17 cellular contexts compared by ENCODE assay signal in the genomic region with DNA sequence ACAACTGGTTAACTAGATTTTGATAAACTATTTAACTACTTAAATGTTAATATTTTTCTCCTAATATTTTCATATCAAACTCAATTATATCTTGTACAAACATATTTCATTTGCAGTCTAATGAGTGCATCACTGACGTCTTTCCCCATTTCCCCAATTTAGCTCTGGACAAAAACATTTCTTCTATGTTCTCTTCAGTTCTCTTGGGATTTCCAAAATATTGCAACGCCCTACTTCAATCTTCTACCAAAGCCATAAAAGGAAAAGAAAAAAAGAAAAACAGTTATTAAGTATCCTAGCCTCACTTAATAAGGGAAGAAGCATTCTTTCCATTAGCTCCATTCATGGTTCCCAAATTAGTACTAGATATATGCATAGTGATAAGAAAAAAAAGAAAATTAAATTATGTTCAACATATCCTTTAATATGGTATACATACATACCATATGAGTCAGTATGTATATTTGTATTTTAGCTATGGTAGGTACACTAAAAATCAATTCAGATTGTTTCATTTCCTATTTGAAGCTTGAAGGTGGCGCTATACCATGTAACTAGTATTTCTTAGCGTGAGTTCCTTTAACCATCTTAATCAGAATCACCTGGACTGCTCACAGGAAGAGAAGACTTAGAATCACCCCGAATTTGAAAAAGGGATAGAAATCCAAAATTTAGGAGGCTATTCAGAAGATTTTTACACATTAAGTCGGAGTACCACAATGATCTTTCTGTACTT. TPM values are rescaled to one million over a fixed set of nuclear protein-coding genes. Genes with fewer than 3 reads are reported as not detected.
DNase-seq lines count a peak whose midpoint lies in the region; ATAC-seq, FAIRE-seq and TF ChIP-seq lines count a peak whose summit lies in the region.
"Had no signal": no experiment of that assay in that cellular context is flagged by ENCODE, and none has a peak within 500 bp of the region (broad histone marks: within the 10 kb centered on the region; RNA-seq: fewer than 3 reads in every experiment).

No MANE protein-coding gene starts in this region.

- no peak overlapping the region for H3K4me2 ChIP-seq in A549
- no peak overlapping the region for H3K4me2 ChIP-seq in GM23338
- H3K4me2 ChIP-seq: KMS-11 had no signal

- no peaks in the 10 kb centered on the region for H3K9me3 Mint-ChIP-seq in GM23338
- no peaks in the 10 kb centered on the region for H3K9me3 Mint-ChIP-seq in naive thymus-derived CD8-positive, alpha-beta T cell

- no peak for ATAC-seq in A549
- ATAC-seq in GM23338, result no peak
- no peak for ATAC-seq in naive thymus-derived CD8-positive, alpha-beta T cell
- ATAC-seq in GM21576 (IDR thresholded peaks at IDR 0.05; ENCODE audit: unreplicated experiment), result no peak

- H3K27me3 Mint-ChIP-seq in GM23338 (ENCODE audit: insufficient read depth, low read depth, poor library complexity), result no peaks in the 10 kb centered on the region
- H3K27me3 Mint-ChIP-seq in naive thymus-derived CD8-positive, alpha-beta T cell, result no peaks in the 10 kb centered on the region

- no peak overlapping the region for H3K27ac Mint-ChIP-seq in GM23338
- peak overlapping the region in 6 of 10 donors; percentile 11 to 76 (median 27) for H3K27ac Mint-ChIP-seq in naive thymus-derived CD8-positive, alpha-beta T cell

- POLR2A ChIA-PET in A549 (lab: Yijun Ruan, JAX), result interaction anchor here (1.3 kb wide), 1 partner anchor 9 kb away, joined by 4 read pairs; no protein-coding TSS in a partner anchor
- POLR2A ChIA-PET in naive thymus-derived CD8-positive, alpha-beta T cell (lab: Charles Lee), result interaction anchor here (0.5 to 3.3 kb wide), 3 partner anchors 10 to 46 kb away, joined by 6 to 16 read pairs (median 9); partner anchors contain the start of genes CLN5 and FBXL3

- H3K4me1 ChIP-seq in A549 (no peaks in the 10 kb centered on the region), GM23338 (ENCODE audit: insufficient read depth) (no peaks in the 10 kb centered on the region)

- H3K36me3 ChIP-seq in GM23338 (ENCODE audit: insufficient read depth), result peaks cover 29% of the 10 kb centered on the region

- peaks cover 6% of the 10 kb centered on the region for H4K20me1 ChIP-seq in GM23338 (replicated peaks; ENCODE audit: insufficient read depth)

- H3K4me1 Mint-ChIP-seq in GM23338, result no peaks in the 10 kb centered on the region
- H3K4me1 Mint-ChIP-seq in naive thymus-derived CD8-positive, alpha-beta T cell, result peaks cover 23 to 72% (median 69%) of the 10 kb centered on the region in 4 donors

- no peaks in the 10 kb centered on the region for H3K9me2 ChIP-seq in GM23338 (ENCODE audit: insufficient read depth)

- TF ChIP-seq CTCF in A549 (IDR thresholded peaks at IDR 0.05) (peak; percentile 13; the same call in 1 of the 3 replicates), GM23338 (conservative IDR thresholded peaks at IDR 0.05; ENCODE audit: low read depth in 2 of 2) (peak in 1 of 2 experiments; percentile 53; a peak in 3 of 4 replicates)

- no peak for TF ChIP-seq RAD21 in A549 (conservative IDR thresholded peaks at IDR 0.05 in 1 of 2, IDR thresholded peaks at IDR 0.05 in 1 of 2)

- whole genome bisulfite sequencing in A549 (ENCODE audit: missing lambda C conversion rate), result 90% methylated on average over 6 of the region's 6 CpGs

- TF ChIP-seq POLR2A in A549 (IDR thresholded peaks at IDR 0.05; ENCODE audit: low read length), result no peak

- FAIRE-seq in A549 (lab: Jason Lieb, UNC), result no peak
- FAIRE-seq: TTC549 had no signal

- no peaks in the 10 kb centered on the region for H3K9me3 ChIP-seq in A549

- H3K4me3 Mint-ChIP-seq in GM23338, result no peak overlapping the region
- peak overlapping the region in 3 of 10 donors; percentile 1 to 26 (median 5) for H3K4me3 Mint-ChIP-seq in naive thymus-derived CD8-positive, alpha-beta T cell

- H3K4me3 ChIP-seq in A549 (no peak overlapping the region), GM23338 (no peak overlapping the region)

- peaks cover 38% of the 10 kb centered on the region for H3K36me3 Mint-ChIP-seq in GM23338 (ENCODE audit: low read depth)
- H3K36me3 Mint-ChIP-seq in naive thymus-derived CD8-positive, alpha-beta T cell, result peaks cover 3 to 85% (median 16%) of the 10 kb centered on the region in 3 donors

- H3K79me2 ChIP-seq in GM23338 (replicated peaks; ENCODE audit: insufficient read depth), result peaks cover 62% of the 10 kb centered on the region

- no peak overlapping the region for H2AFZ ChIP-seq in GM23338

- DNase-seq in A549 (ENCODE audit: low read depth in 1 of 2, low spot score in 1 of 2) (no peak), GM23338 (ENCODE audit: low spot score) (peak; percentile 29), NCI-H2081 (lab: John Stamatoyannopoulos, UW) (no peak), AG08396 (ENCODE audit: low spot score) (no peak)
- no peak for DNase-seq in naive thymus-derived CD8-positive, alpha-beta T cell
- DNase-seq in stimulated activated CD4-positive, alpha-beta T cell treated with anti-CD3 and anti-CD28 coated beads, Interleukin-1b, Interleukin-23, amount 100 ng/mL, for 48 hours, result no peak
- DNase-seq: AML-193; dermis blood vessel endothelial cell; DMS 273 treated with DMSO at 0.1 percent for 48 hours; hypothalamus; NCI-H1436; NCI-H2227 treated with DMSO at 0.1 percent for 48 hours; stimulated activated naive CD4-positive, alpha-beta T cell treated with Interleukin-2 at 50 U/mL for 16 hours had no signal

- no peaks in the 10 kb centered on the region for H3F3A ChIP-seq in GM23338 (replicated peaks; ENCODE audit: low read depth)

- H3K27me3 ChIP-seq in GM23338 (ENCODE audit: insufficient read depth), result no peaks in the 10 kb centered on the region

- H3K27ac ChIP-seq in A549 (no peak overlapping the region), GM23338 (ENCODE audit: low read depth) (no peak overlapping the region), cingulate gyrus (ENCODE audit: low read depth, low read length) (peak overlapping the region; percentile 69)
- H3K27ac ChIP-seq: KMS-11 had no signal

- CTCF ChIA-PET in A549 (lab: Yijun Ruan, JAX), result no interaction called here

- TF ChIP-seq EP300 in A549 (IDR thresholded peaks at IDR 0.05), result no peak

TF ChIP-seq in A549, 52 proteins besides CTCF, POLR2A, EP300 and RAD21 (continues in another document):
- TF ChIP-seq TFCP2L1 (CRISPR knock-in tag; IDR thresholded peaks at IDR 0.05) (no peak), JUNB (IDR thresholded peaks at IDR 0.05) (no peak), FOXS1 (CRISPR knock-in tag; IDR thresholded peaks at IDR 0.05) (no peak), HOXB13 (CRISPR knock-in tag; IDR thresholded peaks at IDR 0.05; ENCODE audit: low read depth) (no peak), TP53 (CRISPR knock-in tag; IDR thresholded peaks at IDR 0.05) (no peak), ZC3H11A (IDR thresholded peaks at IDR 0.05) (no peak), JUN (IDR thresholded peaks at IDR 0.05) (no peak)
- TF ChIP-seq, protein P1, sequence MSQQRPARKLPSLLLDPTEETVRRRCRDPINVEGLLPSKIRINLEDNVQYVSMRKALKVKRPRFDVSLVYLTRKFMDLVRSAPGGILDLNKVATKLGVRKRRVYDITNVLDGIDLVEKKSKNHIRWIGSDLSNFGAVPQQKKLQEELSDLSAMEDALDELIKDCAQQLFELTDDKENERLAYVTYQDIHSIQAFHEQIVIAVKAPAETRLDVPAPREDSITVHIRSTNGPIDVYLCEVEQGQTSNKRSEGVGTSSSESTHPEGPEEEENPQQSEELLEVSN (IDR thresholded peaks at IDR 0.05; ENCODE audit: borderline replicate concordance, low read depth), result no peak

TF ChIP-seq in GM23338, 12 proteins besides CTCF, POLR2A, EP300 and RAD21 (continues in another document):
- TF ChIP-seq EZH2phosphoT487 (IDR thresholded peaks at IDR 0.05; ENCODE audit: unreplicated experiment), result no peak

RNA-seq across cellular contexts. Expression of gene FBXL3, which starts 9.9 kb away (rescaled TPM):
- 24.0 and 24.3 TPM in 2 replicates for polyA plus RNA-seq in A549 (2011; rRNA removed)
- polyA plus RNA-seq in A549 (2012; cell fraction: cytosol; rRNA removed), result 6.5 and 8.7 TPM in 2 replicates
- 5.0 and 5.6 TPM in 2 replicates for polyA plus RNA-seq in A549 (2012; cell fraction: nucleus; rRNA removed)
- 16.8 to 20.3 TPM (median 17.8 TPM) in 3 replicates for polyA plus RNA-seq in A549 (2017; fragmentation: RNase III; extraction: RNeasy Plus Mini Kit Qiagen cat#74134 plus additional on column Dnase treatment)
- polyA minus RNA-seq in A549 (2011; rRNA and poly(A)+ RNA removed), result 13.3 and 13.8 TPM in 2 replicates
- 14.6 and 19.4 TPM in 2 replicates for total RNA-seq in GM23338 (2014; rRNA removed; shearing (Covaris generic))
- 3.9 and 5.0 TPM in 2 replicates for polyA plus RNA-seq in GM23338 (2016; fragmentation: Nextera tagmentation; extraction: Ambion mirVana)
- 100 to 1,000 TPM in 1 of 2 experiments, 10 to 100 TPM in 1; 96.5 to 106 TPM for total RNA-seq in naive thymus-derived CD8-positive, alpha-beta T cell
- 10 to 100 TPM; 29.3 to 44.7 (median 32.6) TPM for polyA plus RNA-seq in naive thymus-derived CD8-positive, alpha-beta T cell

RNA-seq across cellular contexts. Expression of gene CLN5, which starts 25.2 kb away (rescaled TPM):
- polyA plus RNA-seq in A549 (2011; rRNA removed), result 20.0 and 21.1 TPM in 2 replicates
- 3.9 and 4.9 TPM in 2 replicates for polyA plus RNA-seq in A549 (2012; cell fraction: cytosol; rRNA removed)
- polyA plus RNA-seq in A549 (2012; cell fraction: nucleus; rRNA removed), result 9.7 and 10.3 TPM in 2 replicates
- polyA plus RNA-seq in A549 (2017; fragmentation: RNase III; extraction: RNeasy Plus Mini Kit Qiagen cat#74134 plus additional on column Dnase treatment), result 11.7 to 12.6 TPM (median 12.1 TPM) in 3 replicates
- 6.9 and 7.1 TPM in 2 replicates for polyA minus RNA-seq in A549 (2011; rRNA and poly(A)+ RNA removed)
- total RNA-seq in GM23338 (2014; rRNA removed; shearing (Covaris generic)), result 8.0 and 9.5 TPM in 2 replicates
- polyA plus RNA-seq in GM23338 (2016; fragmentation: Nextera tagmentation; extraction: Ambion mirVana), result 5.2 and 6.5 TPM in 2 replicates
- total RNA-seq in naive thymus-derived CD8-positive, alpha-beta T cell, result 10 to 100 TPM; 48.8 to 49.6 TPM
- 10 to 100 TPM; 16.9 to 30.8 (median 25.8) TPM for polyA plus RNA-seq in naive thymus-derived CD8-positive, alpha-beta T cell
